In the genomic region with DNA sequence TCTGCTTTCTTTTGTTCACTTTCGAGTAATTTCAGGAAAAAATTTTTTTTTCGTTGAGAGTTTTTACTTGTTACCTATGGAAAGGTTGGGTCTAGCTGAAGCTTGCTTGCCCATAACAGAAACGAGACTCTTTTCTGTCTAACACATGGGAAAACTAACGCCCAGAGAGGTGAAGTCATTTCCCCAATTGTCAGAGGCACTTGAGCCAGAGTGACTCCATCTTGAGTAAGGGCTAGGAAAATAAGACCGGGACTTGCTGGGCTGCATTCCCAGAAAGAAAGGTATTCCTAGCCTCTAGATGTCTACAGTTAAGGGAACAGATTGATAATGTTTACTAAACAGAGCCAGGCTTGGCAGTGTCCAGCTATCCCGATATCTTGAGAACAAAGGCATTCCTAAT, we compare ENCODE assay signal across 16 cellular contexts. TPM values are rescaled to one million over a fixed set of nuclear protein-coding genes. Genes with fewer than 3 reads are reported as not detected.
"Had no signal": no experiment of that assay in that cellular context is flagged by ENCODE, and none has a peak within 500 bp of the region (broad histone marks: within the 10 kb centered on the region; RNA-seq: fewer than 3 reads in every experiment).

No MANE protein-coding gene starts in this region.

- H3K27me3 Mint-ChIP-seq: stimulated activated naive B cell treated with anti-CD40 and anti-IgM and Interleukin-4, amounts not matched to agents 10 μg/mL and 1 μg/mL and 100 μg/mL, for 72 hours had no signal

- H3K27ac Mint-ChIP-seq: endodermal cell, nephron had no signal

- H3K4me3 ChIP-seq: breast epithelium, hepatocyte, psoas muscle, right lobe of liver, suprapubic skin had no signal

- H3K4me1 Mint-ChIP-seq: nephron had no signal

- H3K4me3 Mint-ChIP-seq: endodermal cell, nephron had no signal

- DNase-seq: activated naive CD4-positive, alpha-beta T cell treated with anti-CD3 and anti-CD28 coated beads for 36 hours; aorta; endodermal cell; erythroblast; left ventricle myocardium superior; mesenchymal stem cell; psoas muscle; right lobe of liver; stimulated activated CD4-positive, alpha-beta T cell treated with anti-CD3 and anti-CD28 coated beads, Interleukin-1b, Interleukin-23, amount 100 ng/mL, for 48 hours; stimulated activated naive B cell treated with anti-CD40 and anti-IgM and Interleukin-4, amounts not matched to agents 10 μg/mL and 1 μg/mL and 100 μg/mL, for 72 hours; upper lobe of left lung had no signal

- ATAC-seq: left ventricle myocardium superior, psoas muscle, right lobe of liver had no signal

- H3K9me3 Mint-ChIP-seq: activated naive CD4-positive, alpha-beta T cell treated with anti-CD3 and anti-CD28 coated beads for 36 hours; endodermal cell; nephron; stimulated activated naive B cell treated with anti-CD40 and anti-IgM and Interleukin-4, amounts not matched to agents 10 μg/mL and 1 μg/mL and 100 μg/mL, for 72 hours had no signal

RNA-seq across cellular contexts. Expression of a gene that starts 26.8 kb away (rescaled TPM):
- total RNA-seq: dermis microvascular lymphatic vessel endothelial cell had no signal
